In the genomic region with DNA sequence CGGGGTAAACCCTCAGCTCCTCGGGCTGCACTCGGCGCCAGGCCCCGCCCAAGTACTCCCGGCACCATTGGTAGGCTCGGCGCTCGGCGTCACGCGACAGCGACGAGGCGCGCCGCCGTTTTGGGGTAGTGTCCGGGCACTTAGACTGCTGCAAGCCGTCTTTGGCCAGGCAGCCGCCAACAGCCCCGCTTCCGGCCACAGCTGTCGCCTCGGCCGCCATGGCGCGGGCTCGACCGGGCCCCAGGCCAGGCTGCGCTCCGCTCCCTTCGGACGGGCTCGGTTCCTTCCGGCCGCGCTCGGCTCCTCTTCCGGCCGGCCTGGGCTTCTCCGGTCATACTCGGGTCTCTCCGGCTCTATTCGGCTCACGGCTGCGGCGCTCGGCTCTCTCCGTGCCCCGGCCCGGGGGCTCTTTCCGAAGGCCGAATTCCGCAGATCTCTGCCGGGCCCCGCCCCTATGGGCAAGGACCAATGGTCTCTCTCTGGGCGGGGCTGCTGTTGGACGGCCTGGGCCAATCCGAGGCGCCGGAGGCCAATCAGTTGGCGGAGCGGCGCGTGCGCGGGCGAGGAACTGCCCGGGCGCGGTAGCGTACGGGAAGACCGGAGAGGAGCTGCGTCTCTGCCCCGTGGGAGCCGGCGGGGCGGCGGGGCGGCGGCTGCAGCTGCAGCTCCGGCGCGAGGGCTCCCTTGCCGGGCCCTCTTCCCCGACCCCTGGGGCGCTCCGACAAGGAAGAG, we compare ENCODE assay signal across 1 cellular context.
TF ChIP-seq lines count a peak whose summit lies in the region.

Gene CHKB, minus strand, starts transcription at position 288 of the 732 bp plus-strand sequence. Its CDS starts 68 bp downstream, at position 220.

TF ChIP-seq in GM12878, 131 proteins besides CTCF, POLR2A, EP300 and RAD21 (continued from another document and continues in another):
- TF ChIP-seq, protein P1, sequence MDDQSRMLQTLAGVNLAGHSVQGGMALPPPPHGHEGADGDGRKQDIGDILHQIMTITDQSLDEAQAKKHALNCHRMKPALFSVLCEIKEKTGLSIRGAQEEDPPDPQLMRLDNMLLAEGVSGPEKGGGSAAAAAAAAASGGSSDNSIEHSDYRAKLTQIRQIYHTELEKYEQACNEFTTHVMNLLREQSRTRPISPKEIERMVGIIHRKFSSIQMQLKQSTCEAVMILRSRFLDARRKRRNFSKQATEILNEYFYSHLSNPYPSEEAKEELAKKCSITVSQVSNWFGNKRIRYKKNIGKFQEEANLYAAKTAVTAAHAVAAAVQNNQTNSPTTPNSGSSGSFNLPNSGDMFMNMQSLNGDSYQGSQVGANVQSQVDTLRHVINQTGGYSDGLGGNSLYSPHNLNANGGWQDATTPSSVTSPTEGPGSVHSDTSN (IDR thresholded peaks at IDR 0.05; ENCODE audit: insufficient replicate concordance, low read depth, low read length): no peak
- TF ChIP-seq E2F4 (IDR thresholded peaks at IDR 0.05; ENCODE audit: low read depth, low read length): peak; percentile 24; the same call in 1 of the 2 replicates
- TF ChIP-seq ATF7 (IDR thresholded peaks at IDR 0.05; ENCODE audit: low read depth): no peak
- peak; percentile 24 for TF ChIP-seq KLF5 (IDR thresholded peaks at IDR 0.05; ENCODE audit: partially characterized antibody)
- TF ChIP-seq, protein P2, sequence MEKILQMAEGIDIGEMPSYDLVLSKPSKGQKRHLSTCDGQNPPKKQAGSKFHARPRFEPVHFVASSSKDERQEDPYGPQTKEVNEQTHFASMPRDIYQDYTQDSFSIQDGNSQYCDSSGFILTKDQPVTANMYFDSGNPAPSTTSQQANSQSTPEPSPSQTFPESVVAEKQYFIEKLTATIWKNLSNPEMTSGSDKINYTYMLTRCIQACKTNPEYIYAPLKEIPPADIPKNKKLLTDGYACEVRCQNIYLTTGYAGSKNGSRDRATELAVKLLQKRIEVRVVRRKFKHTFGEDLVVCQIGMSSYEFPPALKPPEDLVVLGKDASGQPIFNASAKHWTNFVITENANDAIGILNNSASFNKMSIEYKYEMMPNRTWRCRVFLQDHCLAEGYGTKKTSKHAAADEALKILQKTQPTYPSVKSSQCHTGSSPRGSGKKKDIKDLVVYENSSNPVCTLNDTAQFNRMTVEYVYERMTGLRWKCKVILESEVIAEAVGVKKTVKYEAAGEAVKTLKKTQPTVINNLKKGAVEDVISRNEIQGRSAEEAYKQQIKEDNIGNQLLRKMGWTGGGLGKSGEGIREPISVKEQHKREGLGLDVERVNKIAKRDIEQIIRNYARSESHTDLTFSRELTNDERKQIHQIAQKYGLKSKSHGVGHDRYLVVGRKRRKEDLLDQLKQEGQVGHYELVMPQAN (conservative IDR thresholded peaks at IDR 0.05): peak; percentile 79
- TF ChIP-seq PKNOX1 (IDR thresholded peaks at IDR 0.05): peak; percentile 61; the same call in 1 of the 2 replicates
- no peak for TF ChIP-seq MYB (IDR thresholded peaks at IDR 0.05; ENCODE audit: borderline replicate concordance, low read depth, low read length)
- peak; percentile 57 for TF ChIP-seq DPF2 (IDR thresholded peaks at IDR 0.05)
- peak; percentile 63 for TF ChIP-seq GATAD2B (conservative IDR thresholded peaks at IDR 0.05; ENCODE audit: low read depth)
- TF ChIP-seq RFX5 (IDR thresholded peaks at IDR 0.05; ENCODE audit: low read depth, low read length): peak; percentile 70
- TF ChIP-seq, protein P3, sequence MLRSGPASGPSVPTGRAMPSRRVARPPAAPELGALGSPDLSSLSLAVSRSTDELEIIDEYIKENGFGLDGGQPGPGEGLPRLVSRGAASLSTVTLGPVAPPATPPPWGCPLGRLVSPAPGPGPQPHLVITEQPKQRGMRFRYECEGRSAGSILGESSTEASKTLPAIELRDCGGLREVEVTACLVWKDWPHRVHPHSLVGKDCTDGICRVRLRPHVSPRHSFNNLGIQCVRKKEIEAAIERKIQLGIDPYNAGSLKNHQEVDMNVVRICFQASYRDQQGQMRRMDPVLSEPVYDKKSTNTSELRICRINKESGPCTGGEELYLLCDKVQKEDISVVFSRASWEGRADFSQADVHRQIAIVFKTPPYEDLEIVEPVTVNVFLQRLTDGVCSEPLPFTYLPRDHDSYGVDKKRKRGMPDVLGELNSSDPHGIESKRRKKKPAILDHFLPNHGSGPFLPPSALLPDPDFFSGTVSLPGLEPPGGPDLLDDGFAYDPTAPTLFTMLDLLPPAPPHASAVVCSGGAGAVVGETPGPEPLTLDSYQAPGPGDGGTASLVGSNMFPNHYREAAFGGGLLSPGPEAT (IDR thresholded peaks at IDR 0.05; ENCODE audit: low read depth): peak; percentile 34; the same call in 1 of the 2 replicates
- TF ChIP-seq, protein P4, sequence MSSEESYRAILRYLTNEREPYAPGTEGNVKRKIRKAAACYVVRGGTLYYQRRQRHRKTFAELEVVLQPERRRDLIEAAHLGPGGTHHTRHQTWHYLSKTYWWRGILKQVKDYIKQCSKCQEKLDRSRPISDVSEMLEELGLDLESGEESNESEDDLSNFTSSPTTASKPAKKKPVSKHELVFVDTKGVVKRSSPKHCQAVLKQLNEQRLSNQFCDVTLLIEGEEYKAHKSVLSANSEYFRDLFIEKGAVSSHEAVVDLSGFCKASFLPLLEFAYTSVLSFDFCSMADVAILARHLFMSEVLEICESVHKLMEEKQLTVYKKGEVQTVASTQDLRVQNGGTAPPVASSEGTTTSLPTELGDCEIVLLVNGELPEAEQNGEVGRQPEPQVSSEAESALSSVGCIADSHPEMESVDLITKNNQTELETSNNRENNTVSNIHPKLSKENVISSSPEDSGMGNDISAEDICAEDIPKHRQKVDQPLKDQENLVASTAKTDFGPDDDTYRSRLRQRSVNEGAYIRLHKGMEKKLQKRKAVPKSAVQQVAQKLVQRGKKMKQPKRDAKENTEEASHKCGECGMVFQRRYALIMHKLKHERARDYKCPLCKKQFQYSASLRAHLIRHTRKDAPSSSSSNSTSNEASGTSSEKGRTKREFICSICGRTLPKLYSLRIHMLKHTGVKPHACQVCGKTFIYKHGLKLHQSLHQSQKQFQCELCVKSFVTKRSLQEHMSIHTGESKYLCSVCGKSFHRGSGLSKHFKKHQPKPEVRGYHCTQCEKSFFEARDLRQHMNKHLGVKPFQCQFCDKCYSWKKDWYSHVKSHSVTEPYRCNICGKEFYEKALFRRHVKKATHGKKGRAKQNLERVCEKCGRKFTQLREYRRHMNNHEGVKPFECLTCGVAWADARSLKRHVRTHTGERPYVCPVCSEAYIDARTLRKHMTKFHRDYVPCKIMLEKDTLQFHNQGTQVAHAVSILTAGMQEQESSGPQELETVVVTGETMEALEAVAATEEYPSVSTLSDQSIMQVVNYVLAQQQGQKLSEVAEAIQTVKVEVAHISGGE (CRISPR knock-in tag; IDR thresholded peaks at IDR 0.05): no peak
- no peak for TF ChIP-seq USF2 (IDR thresholded peaks at IDR 0.05; ENCODE audit: borderline replicate concordance, low read depth, low read length)
- peak; percentile 40; the same call in 1 of the 3 replicates for TF ChIP-seq POU2F2 (IDR thresholded peaks at IDR 0.05; ENCODE audit: borderline replicate concordance, low read depth, low read length)
- peak; percentile 79; the same call in 1 of the 2 replicates for TF ChIP-seq ZNF207 (IDR thresholded peaks at IDR 0.05; ENCODE audit: borderline replicate concordance)
- peak; percentile 67; the same call in 1 of the 2 replicates for TF ChIP-seq TAF1 (IDR thresholded peaks at IDR 0.05; ENCODE audit: borderline replicate concordance, low read depth, low read length)
- no peak for TF ChIP-seq HDAC6 (IDR thresholded peaks at IDR 0.05; ENCODE audit: unreplicated experiment)
- no peak for TF ChIP-seq GABPA (IDR thresholded peaks at IDR 0.05; ENCODE audit: low read depth)
- TF ChIP-seq NR2C1 (IDR thresholded peaks at IDR 0.05): no peak
- peak; percentile 8; the same call in 1 of the 2 replicates for TF ChIP-seq NR2F1 (conservative IDR thresholded peaks at IDR 0.05)
- 0 out of 2 replicates have a peak, but pooled peaks have one; percentile 30 for TF ChIP-seq CBFB (IDR thresholded peaks at IDR 0.05; ENCODE audit: low read depth)
- TF ChIP-seq RAD51 (IDR thresholded peaks at IDR 0.05): no peak
- TF ChIP-seq MTA3 (IDR thresholded peaks at IDR 0.05; ENCODE audit: borderline replicate concordance, low read length): no peak
- TF ChIP-seq NFIC (IDR thresholded peaks at IDR 0.05; ENCODE audit: low read depth, low read length): no peak
- TF ChIP-seq ZNF24 (IDR thresholded peaks at IDR 0.05): no peak
- TF ChIP-seq KDM1A (IDR thresholded peaks at IDR 0.05; ENCODE audit: borderline replicate concordance): no peak
- no peak for TF ChIP-seq IRF4 (IDR thresholded peaks at IDR 0.05; ENCODE audit: low read depth, low read length)
- TF ChIP-seq SP1 (IDR thresholded peaks at IDR 0.05; ENCODE audit: low read depth, low read length): peak; percentile 86
- TF ChIP-seq BMI1 (IDR thresholded peaks at IDR 0.05; ENCODE audit: borderline replicate concordance): no peak
- no peak for TF ChIP-seq RUNX3 (IDR thresholded peaks at IDR 0.05; ENCODE audit: low read length)
- no peak for TF ChIP-seq ZNF592 (IDR thresholded peaks at IDR 0.05)
- TF ChIP-seq MEF2A (IDR thresholded peaks at IDR 0.05; ENCODE audit: insufficient read depth, low read depth, low read length): no peak
- no peak for TF ChIP-seq MYC (IDR thresholded peaks at IDR 0.05; ENCODE audit: insufficient read depth, insufficient read length, insufficient replicate concordance, low read length, severe bottlenecking)
- TF ChIP-seq ESRRA (IDR thresholded peaks at IDR 0.05; ENCODE audit: low read length): no peak
- TF ChIP-seq MTA2 (IDR thresholded peaks at IDR 0.05; ENCODE audit: low read depth): no peak
- TF ChIP-seq BACH1 (IDR thresholded peaks at IDR 0.05; ENCODE audit: borderline replicate concordance): peak; percentile 83
- 0 out of 2 replicates have a peak, but pooled peaks have one; percentile 38 for TF ChIP-seq RCOR1 (conservative IDR thresholded peaks at IDR 0.05; ENCODE audit: low read depth, low read length)
- no peak for TF ChIP-seq JUND (IDR thresholded peaks at IDR 0.05; ENCODE audit: low read depth, low read length)
- TF ChIP-seq EGR1 (IDR thresholded peaks at IDR 0.05; ENCODE audit: borderline replicate concordance in 1 of 2, low read depth in 2 of 2, low read length in 2 of 2): peak in 1 of 2 experiments; percentile 12; a peak in 1 of 3 replicates
- no peak for TF ChIP-seq ZBTB33 (IDR thresholded peaks at IDR 0.05)
- no peak for TF ChIP-seq EED (IDR thresholded peaks at IDR 0.05; ENCODE audit: low read depth)
- peak; percentile 45; the same call in 1 of the 2 replicates for TF ChIP-seq SMAD5 (IDR thresholded peaks at IDR 0.05; ENCODE audit: low read depth)
